ENCODE assay signal across 8 cellular contexts in genomic region chr2:208025814-208026184, GRCh38. TPM values are rescaled to one million over a fixed set of nuclear protein-coding genes. Genes with fewer than 3 reads are reported as not detected.
DNase-seq lines count a peak whose midpoint lies in the region; ATAC-seq, FAIRE-seq and TF ChIP-seq lines count a peak whose summit lies in the region.

No MANE protein-coding gene starts in this region.

- no peak overlapping the region for H2BK20ac ChIP-seq in H1 (ENCODE audit: low read length)

- POLR2A ChIA-PET in H1 (lab: Charles Lee; ENCODE audit: partially characterized antibody): interaction anchor here (0.7 to 2.2 kb wide), 9 partner anchors 9 to 496 kb away, joined by 3 to 10 read pairs (median 3); partner anchors contain the start of gene CREB1

- CTCF ChIA-PET in H1 (lab: Charles Lee; ENCODE audit: partially characterized antibody): interaction anchor here (0.9 to 11.0 kb wide), 8 partner anchors 9 to 306 kb away, joined by 3 to 73 read pairs (median 3); no protein-coding TSS in a partner anchor

- no peak overlapping the region for H2BK15ac ChIP-seq in H1 (ENCODE audit: low read length)

- ATAC-seq in HG03159 (IDR thresholded peaks at IDR 0.05; ENCODE audit: unreplicated experiment) (peak; percentile 17), aorta (ENCODE audit: low FRiP score) (peak; percentile 13)

- H3K27me3 Mint-ChIP-seq in neural crest cell (ENCODE audit: low read depth): peaks cover 11% of the 10 kb centered on the region

- TF ChIP-seq CTCF in H1 (IDR thresholded peaks at IDR 0.05; ENCODE audit: control extremely low read depth in 1 of 3, insufficient read depth in 1 of 3, low read depth in 1 of 3, low read length in 3 of 3) (no peak), neural crest cell (conservative IDR thresholded peaks at IDR 0.05) (no peak)

- intact Hi-C loops in aorta (cut with DNase I): loop anchor here in 1 of 2 donors (10.0 kb wide), 1 partner anchor 401 kb away; the partner anchor contains the start of gene METTL21A

- no peak overlapping the region for H4K91ac ChIP-seq in H1 (replicated peaks; ENCODE audit: insufficient read length, low read length)

- peaks cover 3% of the 10 kb centered on the region; the same call in 1 of the 2 replicates for H3K23me2 ChIP-seq in H1 (ENCODE audit: low read depth, low read length)

- peak overlapping the region; percentile 94; the same call in 1 of the 2 replicates for H4K8ac ChIP-seq in H1 (ENCODE audit: extremely low read depth, insufficient read depth, low read length)

- no peak overlapping the region for H2BK120ac ChIP-seq in H1 (replicated peaks; ENCODE audit: low read depth, low read length)

- no peak for TF ChIP-seq EP300 in H1 (IDR thresholded peaks at IDR 0.05; ENCODE audit: borderline replicate concordance in 1 of 2, low read depth in 2 of 2, low read length in 2 of 2)

- H3K9me3 Mint-ChIP-seq in neural crest cell: no peaks in the 10 kb centered on the region

- no peaks in the 10 kb centered on the region for H4K20me1 ChIP-seq in H1 (replicated peaks in 1 of 2; ENCODE audit: control insufficient read depth in 1 of 2, insufficient read depth in 2 of 2, low read length in 2 of 2)

- peaks cover 0 to 5% (median 4%) of the 10 kb centered on the region in 4 experiments; a peak in 5 of 7 replicates for H3K4me1 ChIP-seq in H1 (replicated peaks in 1 of 4; ENCODE audit: control insufficient read depth in 3 of 4, insufficient read depth in 4 of 4, low read length in 3 of 4)
- no peaks in the 10 kb centered on the region for H3K4me1 ChIP-seq in aorta (ENCODE audit: control insufficient read depth in 1 of 2, insufficient read depth in 2 of 2, low read length in 2 of 2)

- 0 out of 4 replicates have a peak, but pooled peaks cover 0 to 5% of the 10 kb centered on the region in 2 experiments for H3K79me2 ChIP-seq in H1 (ENCODE audit: control insufficient read depth in 1 of 2, insufficient read depth in 2 of 2, low read length in 2 of 2)

- H3K4me3 ChIP-seq in H1 (ENCODE audit: extremely low read depth in 1 of 4, insufficient read depth in 2 of 4, low read depth in 3 of 4, low read length in 4 of 4) (peak overlapping the region; percentile 72 to 90 (median 84)), aorta (ENCODE audit: low read length in 2 of 2) (peak overlapping the region; percentile 76 to 94)

- H3K4me3 Mint-ChIP-seq in neural crest cell: peak overlapping the region; percentile 84

- no peak for TF ChIP-seq POLR2A in H1 (IDR thresholded peaks at IDR 0.05; ENCODE audit: control extremely low read depth in 1 of 2, low read depth in 2 of 2, low read length in 2 of 2)

- H2AFZ ChIP-seq in H1 (ENCODE audit: low read length): peak overlapping the region; percentile 99

- H3K27me3 ChIP-seq in H1 (replicated peaks in 1 of 4; ENCODE audit: control insufficient read depth in 3 of 4, extremely low read depth in 1 of 4, insufficient read depth in 3 of 4, low read length in 3 of 4) (no peaks in the 10 kb centered on the region), aorta (ENCODE audit: control insufficient read depth in 1 of 2, insufficient read depth in 2 of 2, low read length in 1 of 2) (no peaks in the 10 kb centered on the region)

- H3K79me1 ChIP-seq in H1 (ENCODE audit: low read depth, low read length): no peaks in the 10 kb centered on the region

- H3K36me3 Mint-ChIP-seq in neural crest cell (ENCODE audit: low read depth): no peaks in the 10 kb centered on the region

- H2AK5ac ChIP-seq in H1 (ENCODE audit: low read depth, low read length): no peak overlapping the region

- peak; percentile 52 for DNase-seq in DMS53 (lab: John Stamatoyannopoulos, UW)
- DNase-seq in DMS53 treated with DMSO at 0.1 percent for 48 hours (lab: John Stamatoyannopoulos, UW; ENCODE audit: unreplicated experiment): no peak
- DNase-seq in activated CD4-positive, alpha-beta T cell treated with anti-CD3 and anti-CD28 coated beads, Interleukin-2, amount 50 U/mL, for 1 hour: peak; percentile 5
- DNase-seq in H1 (ENCODE audit: low read depth in 1 of 2, low spot score in 2 of 2): no peak
- DNase-seq in neural crest cell (ENCODE audit: low read depth, low spot score): no peak
- no peak for DNase-seq in aorta
- no peak for DNase-seq in kidney glomerular epithelial cell (lab: John Stamatoyannopoulos, UW)

- H3K14ac ChIP-seq in H1 (ENCODE audit: insufficient read length): no peak overlapping the region

- H3K18ac ChIP-seq in H1 (ENCODE audit: extremely low read depth, low read length): peak overlapping the region; percentile 89

- no peak overlapping the region for H3K23ac ChIP-seq in H1 (ENCODE audit: insufficient read length)

- FAIRE-seq in H1 (lab: Jason Lieb, UNC): no peak

- H3K4ac ChIP-seq in H1 (replicated peaks; ENCODE audit: insufficient read length, low read depth, low read length): no peak overlapping the region

- peak overlapping the region; percentile 84; the same call in 1 of the 2 replicates for H2BK5ac ChIP-seq in H1 (ENCODE audit: low read depth, low read length)

- H4K5ac ChIP-seq in H1 (ENCODE audit: insufficient read length, low read depth, low read length): peak overlapping the region; percentile 82

- H3K9ac ChIP-seq in H1 (replicated peaks in 1 of 4; ENCODE audit: extremely low read depth in 1 of 4, low read depth in 3 of 4, low read length in 3 of 4): peak overlapping the region in 3 of 4 experiments; percentile 21 to 76 (median 59); a peak in 4 of 7 replicates

- WGBS in H1 (ENCODE audit: extremely low coverage in 1 of 2, insufficient coverage in 1 of 2, insufficient read length in 1 of 2, insufficient replicate concordance in 2 of 2, low coverage in 1 of 2, low lambda C conversion rate in 2 of 2, missing lambda C conversion rate in 1 of 2), 2 experiments: 74% methylated on average over 10 of the region's 10 CpGs; no CpG with 5 or more reads in 1 of the 2 experiments
- 50 to 52% methylated on average over 10 of the region's 10 CpGs for WGBS in aorta, 2 donors

- peak overlapping the region; percentile 51; the same call in 1 of the 2 replicates for H2BK12ac ChIP-seq in H1 (ENCODE audit: low read depth, low read length)

- no peaks in the 10 kb centered on the region for H3K9me3 ChIP-seq in H1 (ENCODE audit: insufficient read depth in 2 of 2, low read depth in 1 of 2, low read length in 1 of 2)
- no peaks in the 10 kb centered on the region for H3K9me3 ChIP-seq in aorta (ENCODE audit: control insufficient read depth, low read length)

- no peak overlapping the region for H3K56ac ChIP-seq in H1 (replicated peaks; ENCODE audit: insufficient read length, low read depth, low read length)

- peak overlapping the region; percentile 80 to 81 for H3K4me2 ChIP-seq in H1 (ENCODE audit: insufficient read depth in 1 of 2, low read depth in 2 of 2, low read length in 2 of 2)

- no peak for TF ChIP-seq RAD21 in H1 (IDR thresholded peaks at IDR 0.05 in 1 of 2, conservative IDR thresholded peaks at IDR 0.05 in 1 of 2; ENCODE audit: low read depth in 2 of 2, low read length in 2 of 2)

- no peaks in the 10 kb centered on the region for H3K36me3 ChIP-seq in H1 (ENCODE audit: control insufficient read depth in 2 of 4, insufficient read depth in 4 of 4, low read length in 3 of 4)
- H3K36me3 ChIP-seq in aorta (ENCODE audit: control insufficient read depth in 1 of 2, insufficient read depth in 2 of 2, low read length in 1 of 2): no peaks in the 10 kb centered on the region

- peak overlapping the region; percentile 96 for H3K27ac Mint-ChIP-seq in neural crest cell (ENCODE audit: unreplicated experiment)

- peaks cover 16% of the 10 kb centered on the region for H3K4me1 Mint-ChIP-seq in neural crest cell

- H3K27ac ChIP-seq in H1 (ENCODE audit: low read depth, low read length) (peak overlapping the region; percentile 61; the same call in 1 of the 2 replicates), aorta (ENCODE audit: low read depth in 1 of 2, low read length in 2 of 2) (peak overlapping the region in 1 of 2 donors; percentile 50)

TF ChIP-seq in H1, 55 proteins besides CTCF, POLR2A, EP300 and RAD21 (continues in another document):
- no peak for TF ChIP-seq RXRA (IDR thresholded peaks at IDR 0.05; ENCODE audit: insufficient read depth, low read depth, low read length)
- TF ChIP-seq RNF2 (IDR thresholded peaks at IDR 0.05; ENCODE audit: borderline replicate concordance, low read depth, low read length, missing control alignments, poor library complexity, severe bottlenecking): no peak
- no peak for TF ChIP-seq RFX5 (IDR thresholded peaks at IDR 0.05; ENCODE audit: borderline replicate concordance, low read depth, low read length)
- TF ChIP-seq EZH2 (IDR thresholded peaks at IDR 0.05; ENCODE audit: low read depth, low read length, severe bottlenecking): no peak
- TF ChIP-seq ATF3 (IDR thresholded peaks at IDR 0.05; ENCODE audit: insufficient read depth, low read depth, low read length): no peak
- TF ChIP-seq TAF1 (IDR thresholded peaks at IDR 0.05; ENCODE audit: low read depth, low read length): no peak
- no peak for TF ChIP-seq CHD2 (IDR thresholded peaks at IDR 0.05; ENCODE audit: low read length)
- no peak for TF ChIP-seq JUN (IDR thresholded peaks at IDR 0.05; ENCODE audit: low read depth, low read length)
- no peak for TF ChIP-seq TCF12 (IDR thresholded peaks at IDR 0.05; ENCODE audit: low read depth, low read length)
- no peak for TF ChIP-seq BACH1 (IDR thresholded peaks at IDR 0.05; ENCODE audit: low read length)
- no peak for TF ChIP-seq ASH2L (IDR thresholded peaks at IDR 0.05; ENCODE audit: low read length)
- TF ChIP-seq KDM5A (IDR thresholded peaks at IDR 0.05; ENCODE audit: low read length): no peak
- TF ChIP-seq CEBPB (IDR thresholded peaks at IDR 0.05; ENCODE audit: low read depth, low read length): no peak
- TF ChIP-seq HDAC2 (IDR thresholded peaks at IDR 0.05; ENCODE audit: borderline replicate concordance in 1 of 2, low read depth in 2 of 2, low read length in 2 of 2): no peak
- TF ChIP-seq CTBP2 (IDR thresholded peaks at IDR 0.05; ENCODE audit: borderline replicate concordance, insufficient read depth, insufficient read length, low read length): no peak

RNA-seq across cellular contexts. Expression of gene PLEKHM3, which starts 0.5 kb away (rescaled TPM):
- total RNA-seq in H1 (2021; fragmentation: NEBNext Ultra II Directional; extraction: Animal tissue kit (Norgen Biotek cat#: 25700)): 4.6 and 5.8 TPM in 2 replicates
- polyA plus RNA-seq in H1 (2011; rRNA removed) (2.3 and 2.6 TPM in 2 replicates), aorta (1 to 10 TPM; 2.8 to 6.3 TPM)
- polyA plus RNA-seq in H1 (2011; cell fraction: cytosol; rRNA removed): 2.9 TPM
- 3.2 TPM for polyA plus RNA-seq in H1 (2011; cell fraction: nucleus; rRNA removed)
- polyA plus RNA-seq in H1 (2012, experiment 1 of 2): 1.6 to 3.9 TPM (median 2.3 TPM) in 4 replicates
- polyA plus RNA-seq in H1 (2012, experiment 2 of 2): 0.28 TPM
- polyA plus RNA-seq in H1 (2013, experiment 1 of 2): 1.6 TPM
- 1.5 TPM for polyA plus RNA-seq in H1 (2013, experiment 2 of 2)
- polyA minus RNA-seq in H1 (2011; rRNA and poly(A)+ RNA removed): 14.0 and 15.2 TPM in 2 replicates
- 4.8 TPM for polyA minus RNA-seq in H1 (2011; cell fraction: cytosol; rRNA and poly(A)+ RNA removed)
- 16.6 TPM for polyA minus RNA-seq in H1 (2011; cell fraction: nucleus; rRNA and poly(A)+ RNA removed)
- total RNA-seq in neural crest cell (6.8 and 6.9 TPM in 2 replicates), aorta (10 to 100 TPM; 12.4 to 18.9 TPM)

Comparison
In these comparisons a context has a peak if more than half of its experiments do, and no peak if none do; other contexts are left out.
1. DNase-seq: peak in DMS53 (single experiment) and activated CD4-positive, alpha-beta T cell treated with anti-CD3 and anti-CD28 coated beads, Interleukin-2, amount 50 U/mL, for 1 hour (single experiment); none in DMS53 treated with DMSO at 0.1 percent for 48 hours (single experiment), H1 (0 of 2), neural crest cell (single experiment), aorta (0 of 2) and kidney glomerular epithelial cell (single experiment).